ENCODE assay signal across 8 cellular contexts in the genomic region with DNA sequence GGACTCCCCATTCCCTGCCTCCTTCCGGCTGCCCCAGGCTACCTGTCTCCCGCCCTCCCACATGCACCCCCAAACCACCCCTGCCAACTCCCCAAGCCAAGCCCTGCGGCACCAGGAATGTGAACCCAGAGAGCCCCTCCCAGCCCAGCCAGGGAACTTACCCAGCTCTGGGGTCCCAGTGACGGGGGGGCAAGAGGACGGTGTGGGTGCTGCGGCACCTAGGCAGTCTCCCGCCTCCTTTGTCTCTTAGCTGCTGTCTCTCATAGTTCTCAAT.
DNase-seq lines count a peak whose midpoint lies in the region; ATAC-seq and TF ChIP-seq lines count a peak whose summit lies in the region.

No MANE protein-coding gene starts in this region.

- H3K36me3 ChIP-seq in DND-41 (ENCODE audit: insufficient read depth, low read length): no peaks in the 10 kb centered on the region; the same call in 1 of the 2 replicates
- peaks cover 13% of the 10 kb centered on the region for H3K36me3 ChIP-seq in adipocyte (ENCODE audit: control insufficient read depth, insufficient read depth, low read length, severe bottlenecking)
- no peaks in the 10 kb centered on the region for H3K36me3 ChIP-seq in iPS-15b (ENCODE audit: control insufficient read depth, insufficient read depth, low read length)

- DNase-seq in DND-41 (no peak), adipocyte (ENCODE audit: low read depth) (no peak), skeletal muscle cell (ENCODE audit: low read depth) (no peak), substantia nigra (lab: John Stamatoyannopoulos, UW) (no peak), HUDEP-2 (lab: John Stamatoyannopoulos, UW; ENCODE audit: unreplicated experiment in 76 of 76) (no peak)

- ATAC-seq in DND-41 (ENCODE audit: insufficient read depth, low read depth) (no peak), GM19351 (IDR thresholded peaks at IDR 0.05; ENCODE audit: unreplicated experiment) (no peak)
- no peak for ATAC-seq in activated CD4-positive, CD25-positive, alpha-beta regulatory T cell treated with anti-CD3 and anti-CD28 coated beads, Interleukin-2, amount 50 U/mL, for 24 hours

- TF ChIP-seq CTCF in DND-41 (IDR thresholded peaks at IDR 0.05; ENCODE audit: borderline replicate concordance, extremely low read depth, low read length, poor library complexity, severe bottlenecking): no peak

- H3K4me2 ChIP-seq in DND-41 (ENCODE audit: insufficient read depth, low read length): no peak overlapping the region

- H3K4me1 ChIP-seq in DND-41 (ENCODE audit: insufficient read depth, low read length) (peaks cover 7% of the 10 kb centered on the region), adipocyte (ENCODE audit: control insufficient read depth, insufficient read depth, low read length) (peaks cover 25% of the 10 kb centered on the region), iPS-15b (ENCODE audit: control insufficient read depth, insufficient read depth, low read length) (peaks cover 7% of the 10 kb centered on the region)

- H3K27me3 ChIP-seq in DND-41 (ENCODE audit: insufficient read depth, low read length, poor library complexity): peaks cover 13% of the 10 kb centered on the region
- H3K27me3 ChIP-seq in adipocyte (replicated peaks; ENCODE audit: control insufficient read depth, insufficient read depth, low read length): no peaks in the 10 kb centered on the region
- no peaks in the 10 kb centered on the region for H3K27me3 ChIP-seq in iPS-15b (ENCODE audit: control insufficient read depth, insufficient read depth, low read length)

- H3K9me3 ChIP-seq in DND-41 (ENCODE audit: insufficient read depth, low read length, severe bottlenecking): no peaks in the 10 kb centered on the region
- no peaks in the 10 kb centered on the region for H3K9me3 ChIP-seq in adipocyte (ENCODE audit: control insufficient read depth, low read length)
- no peaks in the 10 kb centered on the region for H3K9me3 ChIP-seq in iPS-15b (ENCODE audit: control insufficient read depth, insufficient read depth, low read length)

- no peak overlapping the region for H3K27ac ChIP-seq in DND-41 (ENCODE audit: low read length)
- no peak overlapping the region for H3K27ac ChIP-seq in substantia nigra (ENCODE audit: low read depth, low read length, poor library complexity, severe bottlenecking)

- no peak overlapping the region for H3K4me3 ChIP-seq in DND-41 (ENCODE audit: low read depth in 1 of 2, low read length in 2 of 2)
- H3K4me3 ChIP-seq in adipocyte (ENCODE audit: low read length): peak overlapping the region; percentile 84
- H3K4me3 ChIP-seq in iPS-15b (ENCODE audit: low read depth, low read length): peak overlapping the region; percentile 20
- peak overlapping the region; percentile 60 for H3K4me3 ChIP-seq in skeletal muscle cell (ENCODE audit: low read depth, low read length)

- 0 out of 2 replicates have a peak overlapping the region, but pooled peaks have one; percentile 43 for H2AFZ ChIP-seq in DND-41 (ENCODE audit: low read depth, low read length)

- H3K79me2 ChIP-seq in DND-41 (ENCODE audit: insufficient read depth, low read length): peaks cover 6% of the 10 kb centered on the region

- no peaks in the 10 kb centered on the region for H4K20me1 ChIP-seq in DND-41 (ENCODE audit: insufficient read depth, low read length)

- H3K9ac ChIP-seq in DND-41 (ENCODE audit: low read depth, low read length): no peak overlapping the region
- H3K9ac ChIP-seq in adipocyte (ENCODE audit: low read length): peak overlapping the region; percentile 89
- peak overlapping the region; percentile 47 for H3K9ac ChIP-seq in iPS-15b (ENCODE audit: low read depth, low read length)

Comparison
In these comparisons a context has a peak if more than half of its experiments do, and no peak if none do; other contexts are left out.
1. H3K4me3 ChIP-seq: peak in adipocyte (single experiment), iPS-15b (single experiment) and skeletal muscle cell (single experiment); none in DND-41 (0 of 2).